1 cellular context compared by ENCODE assay signal in genomic region chr21:33892853-33893252, GRCh38.
TF ChIP-seq lines count a peak whose summit lies in the region.

No MANE protein-coding gene starts in this region.

TF ChIP-seq in HepG2, 621 proteins besides CTCF, POLR2A, EP300 and RAD21:
- no peak for TF ChIP-seq ELK4 (CRISPR knock-in tag; IDR thresholded peaks at IDR 0.05; ENCODE audit: borderline replicate concordance)
- TF ChIP-seq ZNF687 (CRISPR knock-in tag; IDR thresholded peaks at IDR 0.05) = peak; percentile 15; the same call in 1 of the 2 replicates
- TF ChIP-seq STAG1 (CRISPR knock-in tag; IDR thresholded peaks at IDR 0.05) = peak; percentile 57
